In genomic region chr17:7384489-7385081, GRCh38 we compare ENCODE assay signal across 8 cellular contexts. TPM values are rescaled to one million over a fixed set of nuclear protein-coding genes. Genes with fewer than 3 reads are reported as not detected.
A peak's percentile ranks its signal among the peaks of the same experiment; 100 is the strongest.
DNase-seq lines count a peak whose midpoint lies in the region; ATAC-seq and TF ChIP-seq lines count a peak whose summit lies in the region.

No MANE protein-coding gene starts in this region.

- H4K20me1 ChIP-seq in osteoblast (ENCODE audit: insufficient read depth, low read length), result peaks cover 2% of the 10 kb centered on the region

- POLR2A ChIA-PET in CD4-positive, alpha-beta memory T cell (lab: Charles Lee; ENCODE audit: partially characterized antibody), result interaction anchor here (0.6 to 6.8 kb wide), 28 partner anchors 9 to 302 kb away, joined by 3 to 69 read pairs (median 6); partner anchors contain the start of genes ACAP1, FGF11, FXR2 and GPS2

- CTCF ChIA-PET in CD4-positive, alpha-beta memory T cell (lab: Charles Lee; ENCODE audit: partially characterized antibody), result interaction anchor here (1.1 to 2.2 kb wide), 4 partner anchors 19 to 199 kb away, joined by 3 to 8 read pairs (median 4); partner anchors contain the start of genes MPDU1 and TMEM256

- H3K36me3 Mint-ChIP-seq in CD4-positive, alpha-beta memory T cell, result peaks cover 6 to 26% of the 10 kb centered on the region in 2 donors

- no peaks in the 10 kb centered on the region for H3K79me2 ChIP-seq in osteoblast (ENCODE audit: insufficient read depth, low read length)

- H3K9ac ChIP-seq in duodenal mucosa (ENCODE audit: low read depth in 1 of 2, low read length in 2 of 2), result no peak overlapping the region

- peak overlapping the region; percentile 72 for H3K27ac ChIP-seq in CD4-positive, alpha-beta memory T cell (ENCODE audit: low read depth, low read length)
- H3K27ac ChIP-seq in KOPT-K1 (ENCODE audit: low read depth, low read length, poor library complexity, severe bottlenecking) (peak overlapping the region; percentile 45), duodenal mucosa (ENCODE audit: low read depth, low read length) (no peak overlapping the region), osteoblast (ENCODE audit: low read depth, low read length) (no peak overlapping the region)

- H2AFZ ChIP-seq in osteoblast (ENCODE audit: low read length), result no peak overlapping the region

- H3K27me3 Mint-ChIP-seq in CD4-positive, alpha-beta memory T cell, result peaks cover 22 to 26% of the 10 kb centered on the region in 2 donors

- H3K36me3 ChIP-seq in CD4-positive, alpha-beta memory T cell (ENCODE audit: insufficient read depth, low read length), result peaks cover 13% of the 10 kb centered on the region
- H3K36me3 ChIP-seq in KOPT-K1 (ENCODE audit: insufficient read depth, low read length) (no peaks in the 10 kb centered on the region; the same call in 1 of the 2 replicates), duodenal mucosa (ENCODE audit: control insufficient read depth in 1 of 2, insufficient read depth in 2 of 2, low read length in 2 of 2) (peaks cover 8 to 31% of the 10 kb centered on the region in 2 donors), osteoblast (ENCODE audit: insufficient read depth, low read length) (peaks cover 9% of the 10 kb centered on the region), mucosa of descending colon (ENCODE audit: low read depth) (no peaks in the 10 kb centered on the region)

- peak overlapping the region; percentile 42 to 86 for H3K4me3 ChIP-seq in CD4-positive, alpha-beta memory T cell (ENCODE audit: low read length in 2 of 2)
- H3K4me3 ChIP-seq in duodenal mucosa (ENCODE audit: low read depth in 1 of 2, low read length in 2 of 2), result peak overlapping the region; percentile 52 to 59
- H3K4me3 ChIP-seq in osteoblast (ENCODE audit: insufficient read depth, low read length), result no peak overlapping the region
- no peak overlapping the region for H3K4me3 ChIP-seq in mucosa of descending colon

- H3K4me1 Mint-ChIP-seq in CD4-positive, alpha-beta memory T cell, result peaks cover 8 to 32% (median 13%) of the 10 kb centered on the region in 4 donors

- peaks cover 19% of the 10 kb centered on the region for H3K4me1 ChIP-seq in CD4-positive, alpha-beta memory T cell (ENCODE audit: insufficient read depth, low read length)
- peaks cover 9 to 30% of the 10 kb centered on the region in 2 donors for H3K4me1 ChIP-seq in duodenal mucosa (ENCODE audit: control insufficient read depth in 1 of 2, insufficient read depth in 2 of 2, low read length in 2 of 2)
- peaks cover 3% of the 10 kb centered on the region for H3K4me1 ChIP-seq in osteoblast (ENCODE audit: insufficient read depth, low read length)
- peaks cover 7% of the 10 kb centered on the region for H3K4me1 ChIP-seq in mucosa of descending colon (ENCODE audit: low read depth)

- H3K9me3 Mint-ChIP-seq in CD4-positive, alpha-beta memory T cell, result peaks cover 0 to 1% (median 0%) of the 10 kb centered on the region in 8 donors

- peaks cover 9% of the 10 kb centered on the region for H3K27me3 ChIP-seq in CD4-positive, alpha-beta memory T cell (ENCODE audit: insufficient read depth, low read length)
- H3K27me3 ChIP-seq in duodenal mucosa (ENCODE audit: control insufficient read depth in 1 of 2, insufficient read depth in 2 of 2, low read length in 2 of 2) (peaks cover 0 to 10% of the 10 kb centered on the region in 2 donors), osteoblast (ENCODE audit: insufficient read depth, low read length) (peaks cover 44% of the 10 kb centered on the region)

- H3K27ac Mint-ChIP-seq in CD4-positive, alpha-beta memory T cell, result peak overlapping the region; percentile 88 to 97 (median 94)

- no peak for TF ChIP-seq CTCF in osteoblast (IDR thresholded peaks at IDR 0.05; ENCODE audit: extremely low read depth, low read depth, low read length)
- TF ChIP-seq CTCF in mucosa of descending colon (IDR thresholded peaks at IDR 0.05), result no peak

- no peak for ATAC-seq in GM19395 (IDR thresholded peaks at IDR 0.05; ENCODE audit: unreplicated experiment)
- no peak for ATAC-seq in GM19351 (IDR thresholded peaks at IDR 0.05; ENCODE audit: unreplicated experiment)
- no peak for ATAC-seq in mucosa of descending colon

- intact Hi-C loops in CD4-positive, alpha-beta memory T cell (cut with micrococcal nuclease), result loop anchor here (1.0 kb wide), 3 partner anchors 10 to 51 kb away; partner anchors contain the start of genes PLSCR3, TMEM102 and TMEM256
- intact Hi-C loops in mucosa of descending colon (cut with DNase I, micrococcal nuclease), result no loop called here

- H3K9me3 ChIP-seq in CD4-positive, alpha-beta memory T cell (ENCODE audit: control insufficient read depth in 1 of 2, low read length in 2 of 2), result no peaks in the 10 kb centered on the region
- H3K9me3 ChIP-seq in KOPT-K1 (ENCODE audit: insufficient read depth, low read length, poor library complexity, severe bottlenecking), result peaks cover 4% of the 10 kb centered on the region
- H3K9me3 ChIP-seq in duodenal mucosa (ENCODE audit: control insufficient read depth in 1 of 2, low read length in 2 of 2), result no peaks in the 10 kb centered on the region
- peaks cover under 1% of the 10 kb centered on the region for H3K9me3 ChIP-seq in osteoblast (ENCODE audit: low read depth, low read length)
- H3K9me3 ChIP-seq in mucosa of descending colon, result no peaks in the 10 kb centered on the region

- DNase-seq in CD4-positive, alpha-beta memory T cell, result no peak
- DNase-seq in osteoblast (ENCODE audit: insufficient read length, low spot score, missing footprints) (no peak), NCI-H187 treated with DMSO at 0.1 percent for 48 hours (lab: John Stamatoyannopoulos, UW) (no peak), mucosa of descending colon (no peak)

- peak overlapping the region; percentile 71 for H3K4me2 ChIP-seq in osteoblast (ENCODE audit: insufficient read depth, low read length)

- peak overlapping the region; percentile 80 to 87 (median 82) for H3K4me3 Mint-ChIP-seq in CD4-positive, alpha-beta memory T cell

RNA-seq across cellular contexts. Expression of gene TNK1, which starts 3.7 kb away (rescaled TPM):
- 10 to 100 TPM; 13.8 to 15.9 TPM for total RNA-seq in CD4-positive, alpha-beta memory T cell
- 1 to 10 TPM; 1.7 to 2.1 TPM for polyA plus RNA-seq in CD4-positive, alpha-beta memory T cell
- total RNA-seq in osteoblast (0.36 TPM in 1 of 2 replicates, not detected in the other), mucosa of descending colon (10 to 100 TPM; 16.4 to 29.5 (median 20.7) TPM)

RNA-seq across cellular contexts. Expression of gene PLSCR3, which starts 9.7 kb away (rescaled TPM):
- 10 to 100 TPM; 90.3 to 91.9 TPM for total RNA-seq in CD4-positive, alpha-beta memory T cell
- polyA plus RNA-seq in CD4-positive, alpha-beta memory T cell, result 100 to 1,000 TPM; 174 to 242 TPM
- total RNA-seq in osteoblast (19.4 and 27.9 TPM in 2 replicates), mucosa of descending colon (10 to 100 TPM in 2 of 3 donors, 1 to 10 TPM in 1; 5.5 to 21.6 (median 16.4) TPM)

RNA-seq across cellular contexts. Expression of gene TMEM256, which starts 19.3 kb away (rescaled TPM):
- 10 to 100 TPM; 35.4 to 38.3 TPM for total RNA-seq in CD4-positive, alpha-beta memory T cell
- polyA plus RNA-seq in CD4-positive, alpha-beta memory T cell, result 10 to 100 TPM; 49.9 to 51.1 TPM
- total RNA-seq in osteoblast (59.4 and 84.6 TPM in 2 replicates), mucosa of descending colon (10 to 100 TPM; 51.9 to 85.1 (median 64.9) TPM)

RNA-seq across cellular contexts. Expression of gene NLGN2, which starts 23.1 kb away (rescaled TPM):
- 1 to 10 TPM; 8.8 to 9.8 TPM for total RNA-seq in CD4-positive, alpha-beta memory T cell
- under 1 TPM in 1 of 2 donors, not detected in 1; 0.08 TPM for polyA plus RNA-seq in CD4-positive, alpha-beta memory T cell
- total RNA-seq in osteoblast, result 5.3 and 5.8 TPM in 2 replicates
- 10 to 100 TPM in 1 of 3 donors, 1 to 10 TPM in 2; 2.9 to 38.0 (median 6.7) TPM for total RNA-seq in mucosa of descending colon

RNA-seq across cellular contexts. Expression of gene TMEM95, which starts 29.6 kb away (rescaled TPM):
- not detected for total RNA-seq in CD4-positive, alpha-beta memory T cell
- polyA plus RNA-seq in CD4-positive, alpha-beta memory T cell, result not detected
- total RNA-seq in osteoblast, result not detected in 2 replicates
- under 1 TPM in 1 of 3 donors, not detected in 2; 0.26 TPM for total RNA-seq in mucosa of descending colon

Comparison
In these comparisons a context has a peak if more than half of its experiments do, and no peak if none do; other contexts are left out.
1. H3K27ac ChIP-seq: peak in CD4-positive, alpha-beta memory T cell (single experiment) and KOPT-K1 (single experiment); none in duodenal mucosa (single experiment) and osteoblast (single experiment).
2. H3K4me3 ChIP-seq: peak in CD4-positive, alpha-beta memory T cell (2 of 2) and duodenal mucosa (2 of 2); none in osteoblast (single experiment) and mucosa of descending colon (single experiment).
3. RNA of gene TNK1, which starts 3.7 kb away (total RNA-seq): 16.4 to 29.5 TPM in mucosa of descending colon and 13.8 to 15.9 TPM in CD4-positive, alpha-beta memory T cell; 0.36 TPM in osteoblast; every median in the first group is over 10 times any median in the second.